In the genomic region with DNA sequence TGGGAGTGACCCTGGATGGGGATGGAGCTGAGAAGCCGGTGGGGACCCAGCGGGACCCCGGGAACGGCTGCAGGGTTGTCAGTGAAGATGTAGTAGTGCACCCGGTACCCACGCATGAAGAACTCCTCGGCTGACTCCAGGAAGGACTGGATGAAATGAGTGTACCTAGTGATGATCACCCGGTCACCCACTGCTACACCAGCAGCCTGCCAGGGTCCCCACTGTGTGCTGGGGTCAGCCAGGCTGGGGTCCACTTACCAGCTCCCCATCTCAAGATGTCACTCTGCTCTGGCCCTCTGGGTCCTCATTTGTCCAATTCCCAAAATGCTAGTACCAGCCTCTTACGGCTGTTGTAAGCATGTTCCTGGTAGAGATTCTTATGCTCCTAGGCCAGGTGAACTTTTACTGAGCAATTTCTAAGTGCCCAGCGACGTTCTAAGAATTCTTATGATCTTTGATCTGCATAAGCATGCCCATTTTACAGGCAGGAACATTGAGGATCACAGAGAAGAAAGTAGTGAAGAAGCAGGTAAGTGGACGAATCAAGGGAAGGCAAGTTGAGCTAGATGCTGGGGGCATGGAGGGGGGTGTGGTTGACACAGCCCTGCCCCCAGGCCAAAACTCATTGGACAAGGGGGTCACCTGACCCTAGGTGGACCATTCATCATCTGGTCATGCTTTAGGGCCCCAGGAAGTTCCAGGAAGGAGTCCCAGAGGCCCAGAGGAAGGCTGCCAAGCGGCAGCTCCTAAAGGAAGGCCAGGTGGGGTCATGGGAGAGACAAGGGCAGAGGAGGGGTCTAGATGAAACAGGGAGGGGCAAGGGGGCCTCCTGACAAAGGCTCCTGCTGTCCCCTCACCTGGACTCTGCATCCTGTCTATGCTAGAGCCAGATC, we compare ENCODE assay signal across 23 cellular contexts. TPM values are rescaled to one million over a fixed set of nuclear protein-coding genes. Genes with fewer than 3 reads are reported as not detected.
DNase-seq lines count a peak whose midpoint lies in the region; ATAC-seq and TF ChIP-seq lines count a peak whose summit lies in the region.
"Had no signal": no experiment of that assay in that cellular context is flagged by ENCODE, and none has a peak within 500 bp of the region (broad histone marks: within the 10 kb centered on the region; RNA-seq: fewer than 3 reads in every experiment).

No MANE protein-coding gene starts in this region.

- TF ChIP-seq POLR2A in sigmoid colon (IDR thresholded peaks at IDR 0.05) = no peak

- H3K27me3 ChIP-seq in heart right ventricle (no peaks in the 10 kb centered on the region), RWPE2 (ENCODE audit: insufficient read depth, poor library complexity, severe bottlenecking) (no peaks in the 10 kb centered on the region), sigmoid colon (no peaks in the 10 kb centered on the region)
- H3K27me3 ChIP-seq: SJSA1 had no signal

- TF ChIP-seq EP300 in sigmoid colon (IDR thresholded peaks at IDR 0.05) = no peak

- no peak overlapping the region for H3K27ac ChIP-seq in heart right ventricle
- H3K27ac ChIP-seq in RWPE2 (ENCODE audit: poor library complexity, severe bottlenecking) = no peak overlapping the region
- H3K27ac ChIP-seq in sigmoid colon = no peak overlapping the region
- H3K27ac ChIP-seq: A549, PC-9, RWPE1, SJSA1 had no signal

- H3K4me1 ChIP-seq in heart right ventricle (peaks cover 0 to 12% (median 6%) of the 10 kb centered on the region in 9 donors), RWPE2 (ENCODE audit: insufficient read depth, poor library complexity, severe bottlenecking) (no peaks in the 10 kb centered on the region), sigmoid colon (peaks cover 0 to 6% (median 3%) of the 10 kb centered on the region in 4 donors)

- peak; percentile 14 for DNase-seq in Right ventricle myocardium superior
- DNase-seq in heart right ventricle = no peak
- DNase-seq in RWPE2 (ENCODE audit: low spot score) = peak; percentile 49
- peak; percentile 46 for DNase-seq in islet precursor cell
- DNase-seq in sigmoid colon = peak; percentile 43
- no peak for DNase-seq in stimulated activated CD4-positive, alpha-beta T cell treated with anti-CD3 and anti-CD28 coated beads, Interleukin-2, amount 100 ng/mL, for 48 hours
- no peak for DNase-seq in NOMO-1 treated with DMSO at 0.1 percent for 48 hours (lab: John Stamatoyannopoulos, UW; ENCODE audit: unreplicated experiment)
- DNase-seq in nucleus accumbens (lab: John Stamatoyannopoulos, UW) = no peak
- DNase-seq: CD4-positive, alpha-beta memory T cell; DMS153; GDM1; NCI-H1105 treated with DMSO at 0.1 percent for 48 hours; NCI-H1694; NCI-H2107; NCI-H2227 treated with DMSO at 0.1 percent for 48 hours; NCI-H510A treated with DMSO at 0.1 percent for 48 hours had no signal

- intact Hi-C loops in Right ventricle myocardium superior (cut with DNase I) (no loop called here), heart right ventricle (cut with DNase I) (no loop called here), sigmoid colon (cut with DNase I) (no loop called here)

- WGBS in heart right ventricle, 2 donors = 86 to 87% methylated on average over 13 of the region's 13 CpGs
- 90 to 94% methylated on average over 13 of the region's 13 CpGs for WGBS in sigmoid colon, 2 donors

- no peaks in the 10 kb centered on the region for H3K9me3 ChIP-seq in heart right ventricle
- no peaks in the 10 kb centered on the region for H3K9me3 ChIP-seq in RWPE2 (ENCODE audit: severe bottlenecking)
- H3K9me3 ChIP-seq in sigmoid colon = no peaks in the 10 kb centered on the region
- H3K9me3 ChIP-seq: A549, HAP-1, SJSA1 had no signal

- H3K4me3 ChIP-seq in heart right ventricle (no peak overlapping the region), RWPE2 (ENCODE audit: severe bottlenecking) (no peak overlapping the region), sigmoid colon (no peak overlapping the region)
- H3K4me3 ChIP-seq: A549, HAP-1, PC-9, SJSA1 had no signal

- no peak for ATAC-seq in Right ventricle myocardium superior (ENCODE audit: poor library complexity)
- ATAC-seq in heart right ventricle = no peak
- ATAC-seq in RWPE2 (ENCODE audit: low read depth) = no peak
- ATAC-seq: A549 had no signal

- TF ChIP-seq CTCF in heart right ventricle (IDR thresholded peaks at IDR 0.05) (no peak), RWPE2 (IDR thresholded peaks at IDR 0.05; ENCODE audit: poor library complexity, severe bottlenecking) (no peak), sigmoid colon (IDR thresholded peaks at IDR 0.05) (no peak)

- H3K36me3 ChIP-seq in heart right ventricle (peaks cover 0 to 42% (median 0%) of the 10 kb centered on the region in 9 donors), RWPE2 (ENCODE audit: low read depth) (no peaks in the 10 kb centered on the region), sigmoid colon (no peaks in the 10 kb centered on the region)
- H3K36me3 ChIP-seq: SJSA1 had no signal

RNA-seq across cellular contexts. Expression of gene GBGT1, which starts 9.4 kb away (rescaled TPM):
- total RNA-seq in Right ventricle myocardium superior (6.4 TPM), heart right ventricle (10 to 100 TPM in 3 of 10 donors, 1 to 10 TPM in 7; 2.5 to 14.7 (median 6.2) TPM), sigmoid colon (10 to 100 TPM in 3 of 4 donors, 1 to 10 TPM in 1; 8.9 to 31.1 (median 19.2) TPM)
- polyA plus RNA-seq in heart right ventricle (10 to 100 TPM in 1 of 2 donors, 1 to 10 TPM in 1; 5.5 to 10.5 TPM), sigmoid colon (1 to 10 TPM; 4.2 to 9.9 (median 5.4) TPM)
- total RNA-seq: SJSA1 had no signal

RNA-seq across cellular contexts. Expression of gene RALGDS, which starts 33.3 kb away (rescaled TPM):
- 33.1 TPM for total RNA-seq in Right ventricle myocardium superior
- total RNA-seq in heart right ventricle = 10 to 100 TPM; 21.4 to 45.1 (median 28.1) TPM
- polyA plus RNA-seq in heart right ventricle = 10 to 100 TPM; 15.6 to 40.5 TPM
- 10 to 100 TPM; 35.2 to 52.7 (median 39.6) TPM for total RNA-seq in sigmoid colon
- polyA plus RNA-seq in sigmoid colon = 10 to 100 TPM; 27.6 to 49.7 (median 32.1) TPM

RNA-seq across cellular contexts. Expression of gene OBP2B, which starts 54.7 kb away (rescaled TPM):
- not detected for total RNA-seq in Right ventricle myocardium superior
- total RNA-seq in heart right ventricle = under 1 TPM in 1 of 10 donors, not detected in 9; 0.75 TPM
- not detected for polyA plus RNA-seq in heart right ventricle
- not detected for total RNA-seq in sigmoid colon
- polyA plus RNA-seq in sigmoid colon = not detected
- total RNA-seq: CD4-positive, alpha-beta memory T cell; Daoy; PC-9; SJSA1 had no signal
- polyA plus RNA-seq: A549; BJ; CD4-positive, alpha-beta memory T cell had no signal

Comparison
In these comparisons a context has a peak if more than half of its experiments do, and no peak if none do; other contexts are left out.
1. DNase-seq: peak in Right ventricle myocardium superior (single experiment), RWPE2 (single experiment), islet precursor cell (single experiment) and sigmoid colon (single experiment); none in heart right ventricle (0 of 2), stimulated activated CD4-positive, alpha-beta T cell treated with anti-CD3 and anti-CD28 coated beads, Interleukin-2, amount 100 ng/mL, for 48 hours (0 of 2), NOMO-1 treated with DMSO at 0.1 percent for 48 hours (single experiment) and nucleus accumbens (0 of 56).